ENCODE assay signal across 12 cellular contexts in genomic region chr5:68407312-68408239, GRCh38.
DNase-seq lines count a peak whose midpoint lies in the region; ATAC-seq and TF ChIP-seq lines count a peak whose summit lies in the region.
"Had no signal": no experiment of that assay in that cellular context is flagged by ENCODE, and none has a peak within 500 bp of the region (broad histone marks: within the 10 kb centered on the region; RNA-seq: fewer than 3 reads in every experiment).

No MANE protein-coding gene starts in this region.

- H3K27me3 ChIP-seq in colonic mucosa: no peaks in the 10 kb centered on the region
- H3K27me3 ChIP-seq: stomach had no signal

- intact Hi-C loops in colonic mucosa (cut with DNase I): no loop called here

- no peak overlapping the region for H3K9ac ChIP-seq in colonic mucosa (ENCODE audit: low read depth in 2 of 2, low read length in 2 of 2)

- H3K9me3 ChIP-seq in KOPT-K1 (ENCODE audit: insufficient read depth, low read length, poor library complexity, severe bottlenecking) (no peaks in the 10 kb centered on the region), colonic mucosa (no peaks in the 10 kb centered on the region)
- H3K9me3 ChIP-seq: stomach had no signal

- peak overlapping the region; percentile 51 for H3K4me3 Mint-ChIP-seq in activated naive CD4-positive, alpha-beta T cell treated with anti-CD3 and anti-CD28 coated beads, Interleukin-2, amount 50 U/mL, for 24 hours
- H3K4me3 Mint-ChIP-seq in stimulated activated memory B cell treated with anti-CD40 and anti-IgM and Interleukin-4, amounts not matched to agents 10 μg/mL and 1 μg/mL and 100 μg/mL, for 72 hours: no peak overlapping the region

- no peak overlapping the region for H3K4me3 ChIP-seq in colonic mucosa
- H3K4me3 ChIP-seq: stomach had no signal

- H3K27ac ChIP-seq in KOPT-K1 (ENCODE audit: low read depth, low read length, poor library complexity, severe bottlenecking): peak overlapping the region; percentile 84
- H3K27ac ChIP-seq in colonic mucosa: peak overlapping the region; percentile 39

- H3K9me3 Mint-ChIP-seq in activated naive CD4-positive, alpha-beta T cell treated with anti-CD3 and anti-CD28 coated beads, Interleukin-2, amount 50 U/mL, for 24 hours: no peaks in the 10 kb centered on the region
- no peaks in the 10 kb centered on the region for H3K9me3 Mint-ChIP-seq in stimulated activated memory B cell treated with anti-CD40 and anti-IgM and Interleukin-4, amounts not matched to agents 10 μg/mL and 1 μg/mL and 100 μg/mL, for 72 hours

- peaks cover 6% of the 10 kb centered on the region for H3K4me1 ChIP-seq in colonic mucosa

- no peak for DNase-seq in activated naive CD4-positive, alpha-beta T cell (lab: John Stamatoyannopoulos, UW)
- DNase-seq in colonic mucosa: no peak
- DNase-seq in GM13976 (ENCODE audit: low spot score): no peak
- DNase-seq in stimulated activated CD4-positive, alpha-beta T cell treated with anti-CD3 and anti-CD28 coated beads, Interleukin-4, amount 100 ng/mL, for 24 hours: no peak
- DNase-seq in midbrain (lab: John Stamatoyannopoulos, UW): no peak
- DNase-seq: NCI-H1105 treated with DMSO at 0.1 percent for 48 hours; RPMI8226; stimulated activated CD4-positive, alpha-beta T cell treated with anti-CD3 and anti-CD28 coated beads, Interleukin-2, amount 100 ng/mL, for 48 hours had no signal

- no peak for ATAC-seq in stimulated activated memory B cell treated with anti-CD40 and anti-IgM and Interleukin-4, amounts not matched to agents 10 μg/mL and 1 μg/mL and 100 μg/mL, for 72 hours

- in situ Hi-C loops in GM13976 (cut with MboI; ENCODE audit: low sequenced_read_pairs, unreplicated experiment): no loop called here

- no peak for TF ChIP-seq CTCF in colonic mucosa (IDR thresholded peaks at IDR 0.05)
- TF ChIP-seq CTCF in GM13976 (IDR thresholded peaks at IDR 0.05; ENCODE audit: borderline replicate concordance, control extremely low read depth, extremely low read depth, insufficient read depth, missing control alignments): no peak

- H3K27ac Mint-ChIP-seq in activated naive CD4-positive, alpha-beta T cell treated with anti-CD3 and anti-CD28 coated beads, Interleukin-2, amount 50 U/mL, for 24 hours: peak overlapping the region; percentile 10
- peak overlapping the region; percentile 68 for H3K27ac Mint-ChIP-seq in stimulated activated memory B cell treated with anti-CD40 and anti-IgM and Interleukin-4, amounts not matched to agents 10 μg/mL and 1 μg/mL and 100 μg/mL, for 72 hours

- peaks cover 22% of the 10 kb centered on the region for H3K4me1 Mint-ChIP-seq in activated naive CD4-positive, alpha-beta T cell treated with anti-CD3 and anti-CD28 coated beads, Interleukin-2, amount 50 U/mL, for 24 hours
- peaks cover 16% of the 10 kb centered on the region for H3K4me1 Mint-ChIP-seq in stimulated activated memory B cell treated with anti-CD40 and anti-IgM and Interleukin-4, amounts not matched to agents 10 μg/mL and 1 μg/mL and 100 μg/mL, for 72 hours

- no peaks in the 10 kb centered on the region for H3K27me3 Mint-ChIP-seq in activated naive CD4-positive, alpha-beta T cell treated with anti-CD3 and anti-CD28 coated beads, Interleukin-2, amount 50 U/mL, for 24 hours
- peaks cover 3% of the 10 kb centered on the region for H3K27me3 Mint-ChIP-seq in stimulated activated memory B cell treated with anti-CD40 and anti-IgM and Interleukin-4, amounts not matched to agents 10 μg/mL and 1 μg/mL and 100 μg/mL, for 72 hours

- H3K36me3 Mint-ChIP-seq in activated naive CD4-positive, alpha-beta T cell treated with anti-CD3 and anti-CD28 coated beads, Interleukin-2, amount 50 U/mL, for 24 hours: no peaks in the 10 kb centered on the region
- no peaks in the 10 kb centered on the region for H3K36me3 Mint-ChIP-seq in stimulated activated memory B cell treated with anti-CD40 and anti-IgM and Interleukin-4, amounts not matched to agents 10 μg/mL and 1 μg/mL and 100 μg/mL, for 72 hours

- H3K36me3 ChIP-seq in KOPT-K1 (ENCODE audit: insufficient read depth, low read length) (no peaks in the 10 kb centered on the region), colonic mucosa (no peaks in the 10 kb centered on the region)
- H3K36me3 ChIP-seq: stomach had no signal
